ENCODE assay signal across 26 cellular contexts in the genomic region with DNA sequence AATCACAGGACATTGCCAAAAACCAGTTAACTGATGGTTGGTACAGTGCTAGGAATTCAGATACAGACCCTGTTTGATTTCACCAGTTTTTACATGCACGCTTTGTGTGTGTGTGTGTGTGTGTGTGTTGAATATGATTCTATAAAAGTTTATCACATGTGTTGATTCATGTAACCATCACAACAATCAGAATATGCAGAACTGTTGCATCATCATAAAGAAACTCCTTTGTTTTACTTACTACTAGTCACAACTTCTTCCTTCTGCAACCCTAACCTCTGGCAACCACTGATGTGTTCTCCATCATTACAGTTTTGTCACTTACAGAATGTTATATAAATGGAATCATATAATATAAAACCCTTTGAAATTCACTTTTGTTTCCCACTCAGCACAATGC.
"Had no signal": no experiment of that assay in that cellular context is flagged by ENCODE, and none has a peak within 500 bp of the region (broad histone marks: within the 10 kb centered on the region; RNA-seq: fewer than 3 reads in every experiment).

No MANE protein-coding gene starts in this region.

- DNase-seq: activated B cell treated with CpG ODN at 0.5 μM for 24 hours; activated CD4-positive, alpha-beta T cell treated with anti-CD3 and anti-CD28 coated beads for 1 hour; activated CD4-positive, alpha-beta T cell treated with anti-CD3 and anti-CD28 coated beads, Interleukin-2, amount 10 ng/mL, durations not matched to agents 24 days and 14 days; activated CD4-positive, alpha-beta T cell treated with anti-CD3 and anti-CD28 coated beads, Interleukin-2, amount 50 U/mL, for 48 hours; activated CD8-positive, alpha-beta memory T cell treated with anti-CD3 and anti-CD28 coated beads, Interleukin-2, amount 10 ng/mL, durations not matched to agents 7 days and 5 days; activated effector memory CD4-positive, alpha-beta T cell treated with Interleukin-2 at 50 U/mL for 16 hours; activated naive CD4-positive, alpha-beta T cell; activated T-cell treated with anti-CD3 and anti-CD28 coated beads, Interleukin-2, amount 50 U/mL, for 24 hours; amniotic stem cell; body of pancreas; Kasumi-1; KBM-7; NCI-H1048; NCI-H146; NCI-H1930; NCI-H2171; NCI-H2227 treated with DMSO at 0.1 percent for 48 hours; NCI-H510A; NCI-H82; SIG-M5; T-helper 2 cell; T1000 had no signal

- H3K27me3 ChIP-seq: ascending aorta, body of pancreas had no signal

- H3K27ac Mint-ChIP-seq: activated B cell treated with CpG ODN at 0.5 μM for 24 hours; activated CD4-positive, alpha-beta T cell treated with anti-CD3 and anti-CD28 coated beads, Interleukin-2, amount 10 ng/mL, durations not matched to agents 24 days and 14 days; activated CD8-positive, alpha-beta memory T cell treated with anti-CD3 and anti-CD28 coated beads, Interleukin-2, amount 10 ng/mL, durations not matched to agents 7 days and 5 days; activated naive CD4-positive, alpha-beta T cell treated with anti-CD3 and anti-CD28 coated beads, Interleukin-2, amount 50 U/mL, for 24 hours; activated T-cell treated with anti-CD3 and anti-CD28 coated beads, Interleukin-2, amount 50 U/mL, for 24 hours; activated T-helper 1 cell treated with anti-CD3 and anti-CD28 coated beads, Interleukin-12 subunit alpha, Interleukin-12 subunit beta, Interleukin-2, Interleukin-4 antibody, amounts not matched to agents 30 ng/mL and 10 ng/mL and 1 ng/mL, durations not matched to agents 14 hours and 24 hours and 36 hours had no signal

- H3K27me3 Mint-ChIP-seq: activated B cell treated with CpG ODN at 0.5 μM for 24 hours; activated CD4-positive, alpha-beta T cell treated with anti-CD3 and anti-CD28 coated beads, Interleukin-2, amount 10 ng/mL, durations not matched to agents 24 days and 14 days; activated naive CD4-positive, alpha-beta T cell treated with anti-CD3 and anti-CD28 coated beads, Interleukin-2, amount 50 U/mL, for 24 hours; activated T-cell treated with anti-CD3 and anti-CD28 coated beads, Interleukin-2, amount 50 U/mL, for 24 hours had no signal

- H3K4me1 ChIP-seq: ascending aorta, body of pancreas had no signal

- H3K4me3 ChIP-seq: ascending aorta, body of pancreas had no signal

- H3K4me1 Mint-ChIP-seq: activated CD4-positive, alpha-beta T cell treated with anti-CD3 and anti-CD28 coated beads, Interleukin-2, amount 10 ng/mL, durations not matched to agents 24 days and 14 days; activated CD8-positive, alpha-beta memory T cell treated with anti-CD3 and anti-CD28 coated beads, Interleukin-2, amount 10 ng/mL, durations not matched to agents 7 days and 5 days; activated naive CD4-positive, alpha-beta T cell treated with anti-CD3 and anti-CD28 coated beads, Interleukin-2, amount 50 U/mL, for 24 hours had no signal

- FAIRE-seq: TTC549 had no signal

- H3K36me3 ChIP-seq: ascending aorta had no signal

- H3K27ac ChIP-seq: ascending aorta, body of pancreas had no signal

- H3K9me3 Mint-ChIP-seq: activated naive CD4-positive, alpha-beta T cell treated with anti-CD3 and anti-CD28 coated beads, Interleukin-2, amount 50 U/mL, for 24 hours; activated T-cell treated with anti-CD3 and anti-CD28 coated beads, Interleukin-2, amount 50 U/mL, for 24 hours had no signal

- H3K9me3 ChIP-seq: ascending aorta, body of pancreas had no signal

- ATAC-seq: activated CD8-positive, alpha-beta memory T cell treated with anti-CD3 and anti-CD28 coated beads, Interleukin-2, amount 10 ng/mL, durations not matched to agents 7 days and 5 days; body of pancreas had no signal

- H3K4me3 Mint-ChIP-seq: activated B cell treated with CpG ODN at 0.5 μM for 24 hours; activated CD4-positive, alpha-beta T cell treated with anti-CD3 and anti-CD28 coated beads, Interleukin-2, amount 10 ng/mL, durations not matched to agents 24 days and 14 days; activated CD8-positive, alpha-beta memory T cell treated with anti-CD3 and anti-CD28 coated beads, Interleukin-2, amount 10 ng/mL, durations not matched to agents 7 days and 5 days; activated naive CD4-positive, alpha-beta T cell treated with anti-CD3 and anti-CD28 coated beads, Interleukin-2, amount 50 U/mL, for 24 hours; activated T-cell treated with anti-CD3 and anti-CD28 coated beads, Interleukin-2, amount 50 U/mL, for 24 hours; activated T-helper 1 cell treated with anti-CD3 and anti-CD28 coated beads, Interleukin-12 subunit alpha, Interleukin-12 subunit beta, Interleukin-2, Interleukin-4 antibody, amounts not matched to agents 30 ng/mL and 10 ng/mL and 1 ng/mL, durations not matched to agents 14 hours and 24 hours and 36 hours had no signal

- H3K36me3 Mint-ChIP-seq: activated CD8-positive, alpha-beta memory T cell treated with anti-CD3 and anti-CD28 coated beads, Interleukin-2, amount 10 ng/mL, durations not matched to agents 7 days and 5 days had no signal
